ENCODE assay signal across 29 cellular contexts in genomic region chr13:26446751-26447150, GRCh38.
"Had no signal": no experiment of that assay in that cellular context is flagged by ENCODE, and none has a peak within 500 bp of the region (broad histone marks: within the 10 kb centered on the region; RNA-seq: fewer than 3 reads in every experiment).

No MANE protein-coding gene starts in this region.

- H3K9ac ChIP-seq: KMS-11 had no signal

- DNase-seq: activated B cell treated with CpG ODN at 0.5 μM for 24 hours; activated CD4-positive, alpha-beta memory T cell treated with anti-CD3 and anti-CD28 coated beads, Interleukin-2, amount 10 ng/mL, durations not matched to agents 7 days and 5 days; activated CD4-positive, alpha-beta T cell treated with anti-CD3 and anti-CD28 coated beads for 48 hours; activated CD4-positive, CD25-positive, alpha-beta regulatory T cell treated with anti-CD3 and anti-CD28 coated beads, Interleukin-2, amount 50 U/mL, for 72 hours; activated CD8-positive, alpha-beta memory T cell treated with anti-CD3 and anti-CD28 coated beads for 24 hours; activated CD8-positive, alpha-beta memory T cell treated with anti-CD3 and anti-CD28 coated beads, Interleukin-2, amount 10 ng/mL, durations not matched to agents 7 days and 5 days; activated CD8-positive, alpha-beta memory T cell treated with anti-CD3 and anti-CD28 coated beads, Interleukin-2, amount 50 U/mL, for 48 hours; activated effector memory CD4-positive, alpha-beta T cell treated with anti-CD3 and anti-CD28 coated beads, Interleukin-2, amount 50 U/mL, for 16 hours; activated naive CD4-positive, alpha-beta T cell treated with Interleukin-2 at 50 U/mL for 16 hours; activated naive CD8-positive, alpha-beta T cell treated with anti-CD3 and anti-CD28 coated beads, Interleukin-2, amount 10 ng/mL, durations not matched to agents 7 days and 5 days; activated T-cell treated with anti-CD3 and anti-CD28 coated beads, Interleukin-2, amount 50 U/mL, for 48 hours; amygdala; body of pancreas; NCI-H1105; NCI-H1417 treated with DMSO at 0.1 percent for 48 hours; NCI-H187 treated with DMSO at 0.1 percent for 48 hours; NCI-H2081; NCI-H2171 treated with DMSO at 0.1 percent for 48 hours; NCI-H2227 treated with DMSO at 0.1 percent for 48 hours; NCI-H446 treated with DMSO at 0.1 percent for 48 hours; NCI-H524; Peyer's patch; SIG-M5 had no signal

- H3K4me2 ChIP-seq: KMS-11 had no signal

- ATAC-seq: activated CD8-positive, alpha-beta memory T cell treated with anti-CD3 and anti-CD28 coated beads, Interleukin-2, amount 10 ng/mL, durations not matched to agents 7 days and 5 days; activated T-helper 17 cell treated with anti-CD3 and anti-CD28 coated beads, Interleukin-2, amount 50 U/mL, for 72 hours; body of pancreas; Right ventricle myocardium inferior had no signal

- H3K36me3 ChIP-seq: ascending aorta, breast epithelium, Peyer's patch had no signal

- H3K27me3 ChIP-seq: ascending aorta, body of pancreas, breast epithelium, Peyer's patch had no signal

- H3K27ac ChIP-seq: ascending aorta, body of pancreas, breast epithelium, KMS-11, Peyer's patch, RWPE1 had no signal

- H3K4me1 ChIP-seq: ascending aorta, body of pancreas, breast epithelium, Peyer's patch had no signal

- H3K4me3 ChIP-seq: ascending aorta, body of pancreas, breast epithelium, Peyer's patch had no signal

- H3K9me3 ChIP-seq: ascending aorta, body of pancreas, Peyer's patch had no signal
